In genomic region chr12:74401966-74402365, GRCh38 we compare ENCODE assay signal across 19 cellular contexts.
DNase-seq lines count a peak whose midpoint lies in the region.
"Had no signal": no experiment of that assay in that cellular context is flagged by ENCODE, and none has a peak within 500 bp of the region (broad histone marks: within the 10 kb centered on the region; RNA-seq: fewer than 3 reads in every experiment).

No MANE protein-coding gene starts in this region.

- H3K27me3 ChIP-seq in mesendoderm (ENCODE audit: insufficient read depth, low read length, poor library complexity), result no peaks in the 10 kb centered on the region

- H3K4me1 ChIP-seq in mesendoderm (ENCODE audit: control insufficient read depth, low read depth, low read length), result no peaks in the 10 kb centered on the region

- H2BK5ac ChIP-seq in mesendoderm (ENCODE audit: low read length), result no peak overlapping the region

- no peaks in the 10 kb centered on the region for H3K79me2 ChIP-seq in mesendoderm (ENCODE audit: control insufficient read depth, insufficient read depth, low read length)

- no peak overlapping the region for H4K5ac ChIP-seq in mesendoderm (ENCODE audit: low read length)

- H3K4me2 ChIP-seq in mesendoderm (ENCODE audit: low read length), result no peak overlapping the region

- no peak overlapping the region for H3K4ac ChIP-seq in mesendoderm (ENCODE audit: low read depth, low read length)

- peak overlapping the region; percentile 76 for H3K27ac ChIP-seq in cingulate gyrus (ENCODE audit: low read depth, low read length)
- no peak overlapping the region for H3K27ac ChIP-seq in mesendoderm (ENCODE audit: low read depth, low read length)
- peak overlapping the region; percentile 81 for H3K27ac ChIP-seq in temporal lobe (ENCODE audit: low read depth, low read length)
- H3K27ac ChIP-seq: HL-60, SK-N-MC had no signal

- DNase-seq in HT-29 (ENCODE audit: low spot score) (peak; percentile 56), mesendoderm (no peak), SKM-1 (lab: John Stamatoyannopoulos, UW; ENCODE audit: unreplicated experiment) (no peak)
- no peak for DNase-seq in activated effector memory CD4-positive, alpha-beta T cell treated with Interleukin-2 at 50 U/mL for 16 hours
- no peak for DNase-seq in NK-92 treated with Interleukin-12 subunit alpha and Interleukin-12 subunit beta, amount 100 ng/mL, for 24 hours (lab: John Stamatoyannopoulos, UW)
- DNase-seq: GDM1, H7, IMR-90, Karpas-422, NCI-H1436 treated with DMSO at 0.1 percent for 48 hours, NCI-H2081, NCI-H2171 treated with DMSO at 0.1 percent for 48 hours, NCI-H446, NCI-H526 treated with DMSO at 0.1 percent for 48 hours, Right ventricle myocardium superior had no signal

- H3K79me1 ChIP-seq in mesendoderm (ENCODE audit: low read length), result no peaks in the 10 kb centered on the region

- no peak overlapping the region for H3K9ac ChIP-seq in mesendoderm (ENCODE audit: low read length)

- H2AK5ac ChIP-seq in mesendoderm (ENCODE audit: low read length), result no peak overlapping the region

- H3K23ac ChIP-seq in mesendoderm (ENCODE audit: low read length), result no peak overlapping the region

- H3K56ac ChIP-seq in mesendoderm (ENCODE audit: low read length), result no peak overlapping the region

- no peaks in the 10 kb centered on the region for H3K36me3 ChIP-seq in mesendoderm (ENCODE audit: control insufficient read depth, insufficient read depth, low read length)

- no peak overlapping the region for H3K4me3 ChIP-seq in mesendoderm (ENCODE audit: low read length)
- H3K4me3 ChIP-seq: SK-N-MC had no signal

- no peak overlapping the region for H2BK15ac ChIP-seq in mesendoderm (replicated peaks; ENCODE audit: low read depth)

- peak overlapping the region; percentile 39 for H4K8ac ChIP-seq in mesendoderm (ENCODE audit: low read depth, low read length)

- no CpG with 5 or more reads among the region's 3 CpGs for WGBS in mesendoderm (ENCODE audit: extremely low coverage, insufficient coverage, low lambda C conversion rate)

- no peak overlapping the region for H2BK120ac ChIP-seq in mesendoderm (ENCODE audit: low read depth, low read length)

- H3K18ac ChIP-seq in mesendoderm (ENCODE audit: low read length), result no peak overlapping the region
